In the genomic region with DNA sequence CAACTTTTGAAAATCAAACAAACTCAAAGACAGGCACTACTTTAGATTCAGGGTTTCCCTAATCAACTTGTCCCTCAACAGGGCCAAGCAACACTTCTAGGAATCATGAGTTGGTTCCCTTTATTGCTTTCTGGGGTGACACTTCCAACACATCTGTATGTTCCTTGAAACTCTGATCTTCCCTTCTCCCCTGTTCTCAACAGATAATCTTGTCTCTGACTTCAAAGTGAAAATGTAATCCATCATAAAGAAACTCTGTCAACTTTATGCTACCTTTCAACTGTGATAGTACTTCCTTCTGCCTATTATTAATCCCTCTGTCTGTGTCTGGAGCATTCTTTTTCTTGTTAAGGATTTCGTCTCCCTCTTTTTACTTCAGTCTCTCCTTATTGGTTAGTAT, we compare ENCODE assay signal across 39 cellular contexts.
"Had no signal": no experiment of that assay in that cellular context is flagged by ENCODE, and none has a peak within 500 bp of the region (broad histone marks: within the 10 kb centered on the region; RNA-seq: fewer than 3 reads in every experiment).

No MANE protein-coding gene starts in this region.

- H3K4me3 ChIP-seq: adrenal gland, ascending aorta, body of pancreas, breast epithelium, cardiac muscle cell had no signal

- H3K9me3 Mint-ChIP-seq: activated naive CD4-positive, alpha-beta T cell treated with anti-CD3 and anti-CD28 coated beads, Interleukin-2, amount 10 ng/mL, durations not matched to agents 7 days and 5 days; activated naive CD4-positive, alpha-beta T cell treated with anti-CD3 and anti-CD28 coated beads, Interleukin-2, amount 50 U/mL, for 24 hours; activated naive CD8-positive, alpha-beta T cell treated with anti-CD3 and anti-CD28 coated beads for 36 hours; activated naive CD8-positive, alpha-beta T cell treated with anti-CD3 and anti-CD28 coated beads, Interleukin-2, amount 10 ng/mL, durations not matched to agents 7 days and 5 days; activated naive CD8-positive, alpha-beta T cell treated with anti-CD3 and anti-CD28 coated beads, Interleukin-2, amount 50 U/mL, for 24 hours; activated T-cell treated with anti-CD3 and anti-CD28 coated beads, Interleukin-2, amount 50 U/mL, for 24 hours; activated T-cell treated with anti-CD3 and anti-CD28 coated beads, Interleukin-2, amount 50 U/mL, for 4 hours; activated T-helper 1 cell treated with anti-CD3 and anti-CD28 coated beads, Interleukin-12 subunit alpha, Interleukin-12 subunit beta, Interleukin-2, Interleukin-4 antibody, amounts not matched to agents 30 ng/mL and 10 ng/mL and 1 ng/mL, durations not matched to agents 14 hours and 24 hours and 36 hours; activated T-helper 17 cell treated with anti-CD3 and anti-CD28 coated beads, Interleukin-2, amount 50 U/mL, for 72 hours; activated T-helper 2 cell treated with anti-CD3 and anti-CD28 coated beads, Interferon-gamma antibody, Interleukin-2, Interleukin-4, amounts not matched to agents 10 μg/mL and 5 μg/mL and 100 μg/mL, durations not matched to agents 14 hours and 24 hours and 36 hours had no signal

- ATAC-seq: activated naive CD4-positive, alpha-beta T cell treated with anti-CD3 and anti-CD28 coated beads, Interleukin-2, amount 50 U/mL, for 72 hours; activated naive CD8-positive, alpha-beta T cell treated with anti-CD3 and anti-CD28 coated beads, Interleukin-2, amount 50 U/mL, for 24 hours; activated T-cell treated with anti-CD3 and anti-CD28 coated beads, Interleukin-2, amount 50 U/mL, for 4 hours; activated T-cell treated with anti-CD3 and anti-CD28 coated beads, Interleukin-2, amount 50 U/mL, for 72 hours; activated T-helper 17 cell treated with anti-CD3 and anti-CD28 coated beads, Interleukin-2, amount 50 U/mL, for 72 hours; body of pancreas had no signal

- H3K4me1 ChIP-seq: adrenal gland, ascending aorta, body of pancreas, breast epithelium had no signal

- H3K27ac Mint-ChIP-seq: activated naive CD4-positive, alpha-beta T cell treated with anti-CD3 and anti-CD28 coated beads for 36 hours; activated naive CD4-positive, alpha-beta T cell treated with anti-CD3 and anti-CD28 coated beads, Interleukin-2, amount 10 ng/mL, durations not matched to agents 7 days and 5 days; activated naive CD4-positive, alpha-beta T cell treated with anti-CD3 and anti-CD28 coated beads, Interleukin-2, amount 50 U/mL, for 24 hours; activated naive CD4-positive, alpha-beta T cell treated with anti-CD3 and anti-CD28 coated beads, Interleukin-2, amount 50 U/mL, for 72 hours; activated naive CD8-positive, alpha-beta T cell; activated naive CD8-positive, alpha-beta T cell treated with anti-CD3 and anti-CD28 coated beads for 36 hours; activated naive CD8-positive, alpha-beta T cell treated with anti-CD3 and anti-CD28 coated beads, Interleukin-2, amount 10 ng/mL, durations not matched to agents 7 days and 5 days; activated naive CD8-positive, alpha-beta T cell treated with anti-CD3 and anti-CD28 coated beads, Interleukin-2, amount 50 U/mL, for 24 hours; activated T-cell treated with anti-CD3 and anti-CD28 coated beads, Interleukin-2, amount 50 U/mL, for 24 hours; activated T-cell treated with anti-CD3 and anti-CD28 coated beads, Interleukin-2, amount 50 U/mL, for 72 hours; activated T-helper 1 cell treated with anti-CD3 and anti-CD28 coated beads, Interleukin-12 subunit alpha, Interleukin-12 subunit beta, Interleukin-2, Interleukin-4 antibody, amounts not matched to agents 30 ng/mL and 10 ng/mL and 1 ng/mL, durations not matched to agents 14 hours and 24 hours and 36 hours; activated T-helper 17 cell treated with anti-CD3 and anti-CD28 coated beads, Interleukin-2, amount 50 U/mL, for 72 hours; activated T-helper 2 cell treated with anti-CD3 and anti-CD28 coated beads, Interferon-gamma antibody, Interleukin-2, Interleukin-4, amounts not matched to agents 10 μg/mL and 5 μg/mL and 100 μg/mL, durations not matched to agents 14 hours and 24 hours and 36 hours; brain had no signal

- H3K27ac ChIP-seq: adrenal gland, ascending aorta, body of pancreas, brain microvascular endothelial cell, breast epithelium, cardiac muscle cell had no signal

- H3K4me3 Mint-ChIP-seq: activated naive CD4-positive, alpha-beta T cell treated with anti-CD3 and anti-CD28 coated beads for 36 hours; activated naive CD4-positive, alpha-beta T cell treated with anti-CD3 and anti-CD28 coated beads, Interleukin-2, amount 10 ng/mL, durations not matched to agents 7 days and 5 days; activated naive CD4-positive, alpha-beta T cell treated with anti-CD3 and anti-CD28 coated beads, Interleukin-2, amount 50 U/mL, for 24 hours; activated naive CD8-positive, alpha-beta T cell; activated naive CD8-positive, alpha-beta T cell treated with anti-CD3 and anti-CD28 coated beads for 36 hours; activated naive CD8-positive, alpha-beta T cell treated with anti-CD3 and anti-CD28 coated beads, Interleukin-2, amount 10 ng/mL, durations not matched to agents 7 days and 5 days; activated naive CD8-positive, alpha-beta T cell treated with anti-CD3 and anti-CD28 coated beads, Interleukin-2, amount 50 U/mL, for 24 hours; activated T-cell treated with anti-CD3 and anti-CD28 coated beads, Interleukin-2, amount 50 U/mL, for 24 hours; activated T-cell treated with anti-CD3 and anti-CD28 coated beads, Interleukin-2, amount 50 U/mL, for 4 hours; activated T-cell treated with anti-CD3 and anti-CD28 coated beads, Interleukin-2, amount 50 U/mL, for 72 hours; activated T-helper 1 cell treated with anti-CD3 and anti-CD28 coated beads, Interleukin-12 subunit alpha, Interleukin-12 subunit beta, Interleukin-2, Interleukin-4 antibody, amounts not matched to agents 30 ng/mL and 10 ng/mL and 1 ng/mL, durations not matched to agents 14 hours and 24 hours and 36 hours; activated T-helper 17 cell treated with anti-CD3 and anti-CD28 coated beads, Interleukin-2, amount 50 U/mL, for 72 hours; brain; central memory CD8-positive, alpha-beta T cell had no signal

- H3K36me3 ChIP-seq: adrenal gland, ascending aorta, brain microvascular endothelial cell, breast epithelium, cardiac muscle cell had no signal

- H3K4me1 Mint-ChIP-seq: activated naive CD4-positive, alpha-beta T cell treated with anti-CD3 and anti-CD28 coated beads, Interleukin-2, amount 10 ng/mL, durations not matched to agents 7 days and 5 days; activated naive CD4-positive, alpha-beta T cell treated with anti-CD3 and anti-CD28 coated beads, Interleukin-2, amount 50 U/mL, for 24 hours; activated naive CD8-positive, alpha-beta T cell treated with anti-CD3 and anti-CD28 coated beads, Interleukin-2, amount 10 ng/mL, durations not matched to agents 7 days and 5 days; activated T-helper 17 cell treated with anti-CD3 and anti-CD28 coated beads, Interleukin-2, amount 50 U/mL, for 72 hours; central memory CD8-positive, alpha-beta T cell had no signal

- H3K9me3 ChIP-seq: adrenal gland, ascending aorta, body of pancreas, breast epithelium had no signal

- H3K27me3 ChIP-seq: adrenal gland, ascending aorta, body of pancreas, brain microvascular endothelial cell, breast epithelium, cardiac muscle cell had no signal

- H3K36me3 Mint-ChIP-seq: activated naive CD4-positive, alpha-beta T cell treated with anti-CD3 and anti-CD28 coated beads, Interleukin-2, amount 10 ng/mL, durations not matched to agents 7 days and 5 days; activated naive CD4-positive, alpha-beta T cell treated with anti-CD3 and anti-CD28 coated beads, Interleukin-2, amount 50 U/mL, for 24 hours; activated naive CD4-positive, alpha-beta T cell treated with anti-CD3 and anti-CD28 coated beads, Interleukin-2, amount 50 U/mL, for 72 hours; activated naive CD8-positive, alpha-beta T cell; activated naive CD8-positive, alpha-beta T cell treated with anti-CD3 and anti-CD28 coated beads for 36 hours; activated naive CD8-positive, alpha-beta T cell treated with anti-CD3 and anti-CD28 coated beads, Interleukin-2, amount 10 ng/mL, durations not matched to agents 7 days and 5 days; brain had no signal

- DNase-seq: activated effector memory CD4-positive, alpha-beta T cell treated with anti-CD3 and anti-CD28 coated beads, Interleukin-2, amount 50 U/mL, for 16 hours; activated effector memory CD4-positive, alpha-beta T cell treated with Interleukin-2 at 50 U/mL for 16 hours; activated gamma-delta T cell; activated gamma-delta T cell treated with Interleukin-2 at 50 U/mL for 16 hours; activated naive CD4-positive, alpha-beta T cell; activated naive CD4-positive, alpha-beta T cell treated with anti-CD3 and anti-CD28 coated beads for 36 hours; activated naive CD4-positive, alpha-beta T cell treated with anti-CD3 and anti-CD28 coated beads, Interleukin-2, amount 10 ng/mL, durations not matched to agents 7 days and 5 days; activated naive CD4-positive, alpha-beta T cell treated with anti-CD3 and anti-CD28 coated beads, Interleukin-2, amount 50 U/mL, for 16 hours; activated naive CD4-positive, alpha-beta T cell treated with Interleukin-2 at 50 U/mL for 16 hours; activated naive CD8-positive, alpha-beta T cell treated with anti-CD3 and anti-CD28 coated beads for 36 hours; activated naive CD8-positive, alpha-beta T cell treated with anti-CD3 and anti-CD28 coated beads, Interleukin-2, amount 10 ng/mL, durations not matched to agents 7 days and 5 days; activated naive CD8-positive, alpha-beta T cell treated with anti-CD3 and anti-CD28 coated beads, Interleukin-2, amount 50 U/mL, for 24 hours; activated T-cell treated with anti-CD3 and anti-CD28 coated beads, Interleukin-2, amount 50 U/mL, for 1 hour; activated T-cell treated with anti-CD3 and anti-CD28 coated beads, Interleukin-2, amount 50 U/mL, for 24 hours; activated T-cell treated with anti-CD3 and anti-CD28 coated beads, Interleukin-2, amount 50 U/mL, for 4 hours; activated T-cell treated with anti-CD3 and anti-CD28 coated beads, Interleukin-2, amount 50 U/mL, for 48 hours; activated T-cell treated with anti-CD3 and anti-CD28 coated beads, Interleukin-2, amount 50 U/mL, for 72 hours; adrenal gland; amniotic stem cell; amygdala; anterior cingulate cortex; aorta; body of pancreas; brain microvascular endothelial cell; caudate nucleus; central memory CD4-positive, alpha-beta T cell; cerebellar nuclear complex had no signal

- FAIRE-seq: bronchial epithelial cell had no signal

- H3K27me3 Mint-ChIP-seq: activated naive CD4-positive, alpha-beta T cell treated with anti-CD3 and anti-CD28 coated beads, Interleukin-2, amount 10 ng/mL, durations not matched to agents 7 days and 5 days; activated naive CD4-positive, alpha-beta T cell treated with anti-CD3 and anti-CD28 coated beads, Interleukin-2, amount 50 U/mL, for 24 hours; activated naive CD8-positive, alpha-beta T cell; activated naive CD8-positive, alpha-beta T cell treated with anti-CD3 and anti-CD28 coated beads for 36 hours; activated naive CD8-positive, alpha-beta T cell treated with anti-CD3 and anti-CD28 coated beads, Interleukin-2, amount 10 ng/mL, durations not matched to agents 7 days and 5 days; activated naive CD8-positive, alpha-beta T cell treated with anti-CD3 and anti-CD28 coated beads, Interleukin-2, amount 50 U/mL, for 24 hours; activated T-cell treated with anti-CD3 and anti-CD28 coated beads, Interleukin-2, amount 50 U/mL, for 24 hours; activated T-helper 17 cell treated with anti-CD3 and anti-CD28 coated beads, Interleukin-2, amount 50 U/mL, for 72 hours; brain; central memory CD8-positive, alpha-beta T cell had no signal
